ENCODE assay signal across 8 cellular contexts in genomic region chr21:45403825-45404725, GRCh38. TPM values are rescaled to one million over a fixed set of nuclear protein-coding genes. Genes with fewer than 3 reads are reported as not detected.
DNase-seq lines count a peak whose midpoint lies in the region; ATAC-seq and TF ChIP-seq lines count a peak whose summit lies in the region.

No MANE protein-coding gene starts in this region.

- DNase-seq in ELR (ENCODE audit: low read depth) (peak; percentile 37), WERI-Rb-1 (peak; percentile 52), cardiac muscle cell (ENCODE audit: low read depth in 1 of 2, low spot score in 1 of 2) (peak; percentile 48 to 71), hepatic stellate cell (ENCODE audit: low spot score) (no peak), NAMALWA (ENCODE audit: low spot score) (no peak)

- peaks cover 18% of the 10 kb centered on the region for H3K27me3 ChIP-seq in WERI-Rb-1 (ENCODE audit: insufficient read depth, low read depth, severe bottlenecking)
- peaks cover 3% of the 10 kb centered on the region for H3K27me3 ChIP-seq in cardiac muscle cell
- H3K27me3 ChIP-seq in rectal smooth muscle tissue (ENCODE audit: control insufficient read depth, insufficient read depth, low read length) = peaks cover 14% of the 10 kb centered on the region

- peak overlapping the region; percentile 73 for H3K4me3 ChIP-seq in WERI-Rb-1 (ENCODE audit: low read depth, low read length)
- H3K4me3 ChIP-seq in cardiac muscle cell = peak overlapping the region; percentile 31
- H3K4me3 ChIP-seq in rectal smooth muscle tissue (ENCODE audit: low read length) = peak overlapping the region; percentile 37

- ATAC-seq in HG02852 (IDR thresholded peaks at IDR 0.05; ENCODE audit: unreplicated experiment) = no peak
- no peak for ATAC-seq in GM18868 (IDR thresholded peaks at IDR 0.05; ENCODE audit: unreplicated experiment)

- no peak for TF ChIP-seq CTCF in WERI-Rb-1 (IDR thresholded peaks at IDR 0.05; ENCODE audit: low read depth, low read length)
- no peak for TF ChIP-seq CTCF in cardiac muscle cell (IDR thresholded peaks at IDR 0.05; ENCODE audit: low read depth, low read length)

- H3K36me3 ChIP-seq in WERI-Rb-1 = no peaks in the 10 kb centered on the region
- H3K36me3 ChIP-seq in cardiac muscle cell = no peaks in the 10 kb centered on the region
- H3K36me3 ChIP-seq in rectal smooth muscle tissue (ENCODE audit: control insufficient read depth, insufficient read depth, low read length) = no peaks in the 10 kb centered on the region

- no peak overlapping the region for H3K9ac ChIP-seq in rectal smooth muscle tissue (ENCODE audit: low read length)

- H3K9me3 ChIP-seq in WERI-Rb-1 (ENCODE audit: severe bottlenecking) (peaks cover 9% of the 10 kb centered on the region), cardiac muscle cell (ENCODE audit: low read depth) (no peaks in the 10 kb centered on the region)

- peaks cover 27% of the 10 kb centered on the region for H3K4me1 ChIP-seq in cardiac muscle cell (ENCODE audit: low read depth)
- H3K4me1 ChIP-seq in rectal smooth muscle tissue (ENCODE audit: control insufficient read depth, insufficient read depth, low read length) = peaks cover 2% of the 10 kb centered on the region

- H3K27ac ChIP-seq in WERI-Rb-1 = no peak overlapping the region; the same call in 1 of the 2 replicates
- H3K27ac ChIP-seq in cardiac muscle cell = no peak overlapping the region
- H3K27ac ChIP-seq in rectal smooth muscle tissue (ENCODE audit: low read depth, low read length) = peak overlapping the region; percentile 14

RNA-seq across cellular contexts. Expression of gene COL18A1, which starts 0.9 kb away (rescaled TPM):
- 887 and 1,182 TPM in 2 replicates for total RNA-seq in cardiac muscle cell
- polyA plus RNA-seq in cardiac muscle cell = 407 and 535 TPM in 2 replicates

Comparison
In these comparisons a context has a peak if more than half of its experiments do, and no peak if none do; other contexts are left out.
1. DNase-seq: peak in ELR (single experiment), WERI-Rb-1 (single experiment) and cardiac muscle cell (2 of 2); none in hepatic stellate cell (single experiment) and NAMALWA (single experiment).
2. Peak in every context shown above with its lines, with median percentiles within 50 percentile points of each other: H3K4me3 ChIP-seq.